1 cellular context compared by ENCODE assay signal in genomic region chr5:157727858-157728257, GRCh38. TPM values are rescaled to one million over a fixed set of nuclear protein-coding genes. Genes with fewer than 3 reads are reported as not detected.
"Had no signal": no experiment of that assay in that cellular context is flagged by ENCODE, and none has a peak within 500 bp of the region (broad histone marks: within the 10 kb centered on the region; RNA-seq: fewer than 3 reads in every experiment).

No MANE protein-coding gene starts in this region.

RNA-seq across cellular contexts. Expression of gene C5orf52, which starts 56.5 kb away (rescaled TPM):
- total RNA-seq: G401 had no signal
